In genomic region chr7:143504215-143504936, GRCh38 we compare ENCODE assay signal across 1 cellular context.
TF ChIP-seq lines count a peak whose summit lies in the region.

No MANE protein-coding gene starts in this region.

TF ChIP-seq in K562, 482 proteins besides CTCF, POLR2A, EP300 and RAD21 (continued from another document and continues in another):
- no peak for TF ChIP-seq GTF2B (IDR thresholded peaks at IDR 0.05; ENCODE audit: extremely low read depth, insufficient read length)
- no peak for TF ChIP-seq KLF6 (CRISPR knock-in tag; IDR thresholded peaks at IDR 0.05; ENCODE audit: borderline replicate concordance)
- TF ChIP-seq GABPA (tag; conservative IDR thresholded peaks at IDR 0.05; ENCODE audit: low read depth): no peak
- no peak for TF ChIP-seq SMAD1 (IDR thresholded peaks at IDR 0.05; ENCODE audit: low read depth, low read length, partially characterized antibody)
- TF ChIP-seq ZNF311 (CRISPR knock-in tag; IDR thresholded peaks at IDR 0.05): 0 out of 2 replicates have a peak, but pooled peaks have one; percentile 13
- peak; percentile 79; the same call in 1 of the 2 replicates for TF ChIP-seq ZNF589 (CRISPR knock-in tag; IDR thresholded peaks at IDR 0.05; ENCODE audit: low read depth)
- no peak for TF ChIP-seq TRIM25 (IDR thresholded peaks at IDR 0.05; ENCODE audit: borderline replicate concordance)
- peak; percentile 97 for TF ChIP-seq GATA2 (CRISPR knock-in tag; IDR thresholded peaks at IDR 0.05)
- peak; percentile 98 for TF ChIP-seq CBFA2T2 (conservative IDR thresholded peaks at IDR 0.05)
- peak; percentile 99 for TF ChIP-seq ZEB2 (IDR thresholded peaks at IDR 0.05)
- TF ChIP-seq NR2C2 (CRISPR knock-in tag; IDR thresholded peaks at IDR 0.05): no peak
- peak; percentile 52; the same call in 1 of the 2 replicates for TF ChIP-seq NR2C2 (tag; IDR thresholded peaks at IDR 0.05)
- no peak for TF ChIP-seq CBFB (CRISPR knock-in tag; IDR thresholded peaks at IDR 0.05)
- TF ChIP-seq MED1 (CRISPR knock-in tag; IDR thresholded peaks at IDR 0.05; ENCODE audit: borderline replicate concordance): no peak
- TF ChIP-seq NUFIP1 (IDR thresholded peaks at IDR 0.05; ENCODE audit: partially characterized antibody): no peak
- no peak for TF ChIP-seq GMEB1 (CRISPR knock-in tag; IDR thresholded peaks at IDR 0.05)
- no peak for TF ChIP-seq RBM15 (IDR thresholded peaks at IDR 0.05; ENCODE audit: insufficient read depth, low read length)
- peak; percentile 88 for TF ChIP-seq ZBTB2 (IDR thresholded peaks at IDR 0.05)
- TF ChIP-seq SOX6 (IDR thresholded peaks at IDR 0.05): peak; percentile 99
- no peak for TF ChIP-seq ZBTB12 (CRISPR knock-in tag; IDR thresholded peaks at IDR 0.05)
- 0 out of 2 replicates have a peak, but pooled peaks have one; percentile 91 for TF ChIP-seq PREB (CRISPR knock-in tag; IDR thresholded peaks at IDR 0.05)
- TF ChIP-seq RERE (CRISPR knock-in tag; IDR thresholded peaks at IDR 0.05; ENCODE audit: borderline replicate concordance): no peak
- peak; percentile 97 for TF ChIP-seq TCF3 (CRISPR knock-in tag; IDR thresholded peaks at IDR 0.05)
- peak; percentile 72 for TF ChIP-seq NCOA4 (IDR thresholded peaks at IDR 0.05; ENCODE audit: partially characterized antibody)
- TF ChIP-seq TRIM28 (IDR thresholded peaks at IDR 0.05): no peak
- no peak for TF ChIP-seq MTF1 (CRISPR knock-in tag; IDR thresholded peaks at IDR 0.05; ENCODE audit: borderline replicate concordance)
- TF ChIP-seq PURB (CRISPR knock-in tag; IDR thresholded peaks at IDR 0.05; ENCODE audit: low read depth): no peak
- no peak for TF ChIP-seq GABPB1 (CRISPR knock-in tag; IDR thresholded peaks at IDR 0.05)
- no peak for TF ChIP-seq ZNF134 (CRISPR knock-in tag; conservative IDR thresholded peaks at IDR 0.05)
- TF ChIP-seq ZNF253 (CRISPR knock-in tag; conservative IDR thresholded peaks at IDR 0.05): no peak
- TF ChIP-seq TAF9B (IDR thresholded peaks at IDR 0.05; ENCODE audit: partially characterized antibody): peak; percentile 65
- peak; percentile 94 for TF ChIP-seq CHAMP1 (IDR thresholded peaks at IDR 0.05)
- TF ChIP-seq ADNP (tag; IDR thresholded peaks at IDR 0.05): no peak
- TF ChIP-seq MXI1 (IDR thresholded peaks at IDR 0.05; ENCODE audit: low read depth, low read length): no peak
- TF ChIP-seq DMBX1 (CRISPR knock-in tag; IDR thresholded peaks at IDR 0.05; ENCODE audit: borderline replicate concordance): peak; percentile 79; the same call in 1 of the 2 replicates
- no peak for TF ChIP-seq CCAR2 (IDR thresholded peaks at IDR 0.05; ENCODE audit: low read depth, low read length)
- TF ChIP-seq SPI1 (IDR thresholded peaks at IDR 0.05; ENCODE audit: borderline replicate concordance, low read depth, low read length): no peak
- TF ChIP-seq CEBPB (tag; IDR thresholded peaks at IDR 0.05): no peak
- TF ChIP-seq TOE1 (IDR thresholded peaks at IDR 0.05; ENCODE audit: borderline replicate concordance): peak; percentile 44; the same call in 1 of the 2 replicates
- 0 out of 2 replicates have a peak, but pooled peaks have one; percentile 21 for TF ChIP-seq TOE1 (CRISPR knock-in tag; IDR thresholded peaks at IDR 0.05; ENCODE audit: borderline replicate concordance, low read depth)
- no peak for TF ChIP-seq ZNF511 (CRISPR knock-in tag; IDR thresholded peaks at IDR 0.05)
- TF ChIP-seq ZNF174 (CRISPR knock-in tag; IDR thresholded peaks at IDR 0.05): no peak
- TF ChIP-seq SMARCE1 (IDR thresholded peaks at IDR 0.05): peak; percentile 99
- no peak for TF ChIP-seq HINFP (tag; conservative IDR thresholded peaks at IDR 0.05; ENCODE audit: low read depth)
- TF ChIP-seq NCOR1 (IDR thresholded peaks at IDR 0.05): peak; percentile 98
- TF ChIP-seq FOXP1 (CRISPR knock-in tag; IDR thresholded peaks at IDR 0.05): 0 out of 2 replicates have a peak, but pooled peaks have one; percentile 22
